8 cellular contexts compared by ENCODE assay signal in genomic region chr4:83013420-83013867, GRCh38. TPM values are rescaled to one million over a fixed set of nuclear protein-coding genes. Genes with fewer than 3 reads are reported as not detected.
DNase-seq lines count a peak whose midpoint lies in the region; ATAC-seq, FAIRE-seq and TF ChIP-seq lines count a peak whose summit lies in the region.

No MANE protein-coding gene starts in this region.

- TF ChIP-seq POLR2A in A549 (IDR thresholded peaks at IDR 0.05; ENCODE audit: low read length), result no peak

- no peaks in the 10 kb centered on the region for H3K27me3 Mint-ChIP-seq in activated T-helper 2 cell treated with anti-CD3 and anti-CD28 coated beads, Interferon-gamma antibody, Interleukin-2, Interleukin-4, amounts not matched to agents 10 μg/mL and 5 μg/mL and 100 μg/mL, durations not matched to agents 14 hours and 24 hours and 36 hours (ENCODE audit: low read depth)

- peak overlapping the region; percentile 93 for H3K27ac Mint-ChIP-seq in activated T-helper 2 cell treated with anti-CD3 and anti-CD28 coated beads, Interferon-gamma antibody, Interleukin-2, Interleukin-4, amounts not matched to agents 10 μg/mL and 5 μg/mL and 100 μg/mL, durations not matched to agents 14 hours and 24 hours and 36 hours

- POLR2A ChIA-PET in A549 (lab: Yijun Ruan, JAX), result interaction anchor here (1.0 to 3.4 kb wide), 3 partner anchors 22 to 551 kb away, joined by 3 to 40 read pairs (median 10); partner anchors contain the start of genes COPS4 and COQ2

- no peaks in the 10 kb centered on the region for H3K9me3 ChIP-seq in A549
- H3K9me3 ChIP-seq in iPS-20b (ENCODE audit: insufficient read depth, low read depth, low read length), result no peaks in the 10 kb centered on the region

- ATAC-seq in A549 (peak in 1 of 2 experiments; percentile 10; a peak in 1 of 6 replicates), GM21390 (IDR thresholded peaks at IDR 0.05; ENCODE audit: unreplicated experiment) (no peak)

- intact Hi-C loops in activated T-helper 2 cell treated with anti-CD3 and anti-CD28 coated beads, Interferon-gamma antibody, Interleukin-2, Interleukin-4, amounts not matched to agents 10 μg/mL and 5 μg/mL and 100 μg/mL, durations not matched to agents 14 hours and 24 hours and 36 hours (cut with micrococcal nuclease), result loop anchor here (1.0 to 5.0 kb wide), 4 partner anchors 22 to 639 kb away; partner anchors contain the start of genes COPS4, ENOPH1 and HNRNPDL

- peaks cover 25% of the 10 kb centered on the region for H3K27me3 ChIP-seq in iPS-20b (ENCODE audit: insufficient read depth, low read length)

- H3K4me1 Mint-ChIP-seq in activated T-helper 2 cell treated with anti-CD3 and anti-CD28 coated beads, Interferon-gamma antibody, Interleukin-2, Interleukin-4, amounts not matched to agents 10 μg/mL and 5 μg/mL and 100 μg/mL, durations not matched to agents 14 hours and 24 hours and 36 hours (ENCODE audit: low read depth), result peaks cover 33% of the 10 kb centered on the region

- TF ChIP-seq CTCF in A549 (IDR thresholded peaks at IDR 0.05), result no peak

- peak overlapping the region; percentile 94 for H3K4me3 Mint-ChIP-seq in activated T-helper 2 cell treated with anti-CD3 and anti-CD28 coated beads, Interferon-gamma antibody, Interleukin-2, Interleukin-4, amounts not matched to agents 10 μg/mL and 5 μg/mL and 100 μg/mL, durations not matched to agents 14 hours and 24 hours and 36 hours (ENCODE audit: low read depth)

- H3K4me3 ChIP-seq in A549 (peak overlapping the region; percentile 80), iPS-20b (ENCODE audit: low read length) (peak overlapping the region; percentile 76)

- H3K36me3 ChIP-seq in iPS-20b (ENCODE audit: insufficient read depth, low read depth, low read length), result no peaks in the 10 kb centered on the region

- no peaks in the 10 kb centered on the region for H3K9me3 Mint-ChIP-seq in activated T-helper 2 cell treated with anti-CD3 and anti-CD28 coated beads, Interferon-gamma antibody, Interleukin-2, Interleukin-4, amounts not matched to agents 10 μg/mL and 5 μg/mL and 100 μg/mL, durations not matched to agents 14 hours and 24 hours and 36 hours

- H3K4me2 ChIP-seq in A549, result peak overlapping the region; percentile 86

- H3K36me3 Mint-ChIP-seq in activated T-helper 2 cell treated with anti-CD3 and anti-CD28 coated beads, Interferon-gamma antibody, Interleukin-2, Interleukin-4, amounts not matched to agents 10 μg/mL and 5 μg/mL and 100 μg/mL, durations not matched to agents 14 hours and 24 hours and 36 hours (ENCODE audit: low read depth), result no peaks in the 10 kb centered on the region

- DNase-seq in A549 (ENCODE audit: low read depth in 1 of 2, low spot score in 1 of 2) (no peak), GM18507 (ENCODE audit: extremely low spot score, insufficient read length, low read depth) (no peak), substantia nigra (lab: John Stamatoyannopoulos, UW) (no peak), germinal center (ENCODE audit: low spot score) (no peak), occipital lobe (lab: John Stamatoyannopoulos, UW) (no peak)
- DNase-seq in activated T-helper 2 cell treated with anti-CD3 and anti-CD28 coated beads, Interferon-gamma antibody, Interleukin-2, Interleukin-4, amounts not matched to agents 10 μg/mL and 5 μg/mL and 100 μg/mL, durations not matched to agents 14 hours and 24 hours and 36 hours (ENCODE audit: low spot score), result no peak

- H3K27ac ChIP-seq in A549 (peak overlapping the region; percentile 84 to 90), iPS-20b (ENCODE audit: low read length) (peak overlapping the region; percentile 18), substantia nigra (ENCODE audit: low read depth, low read length, poor library complexity, severe bottlenecking) (peak overlapping the region; percentile 80)

- H3K4me1 ChIP-seq in A549, result peaks cover 23% of the 10 kb centered on the region
- H3K4me1 ChIP-seq in iPS-20b (ENCODE audit: insufficient read depth, low read length), result peaks cover 13% of the 10 kb centered on the region; the same call in 1 of the 2 replicates

- H3K9ac ChIP-seq in iPS-20b (ENCODE audit: low read depth, low read length), result peak overlapping the region; percentile 81; the same call in 1 of the 2 replicates

- FAIRE-seq in A549 (lab: Jason Lieb, UNC), result no peak
- FAIRE-seq in GM18507 (lab: Jason Lieb, UNC), result peak; percentile 29

- 2% methylated on average over 13 of the region's 13 CpGs for WGBS in A549 (ENCODE audit: missing lambda C conversion rate)

- TF ChIP-seq RAD21 in A549 (conservative IDR thresholded peaks at IDR 0.05 in 1 of 2, IDR thresholded peaks at IDR 0.05 in 1 of 2), result no peak

- no peak for TF ChIP-seq EP300 in A549 (IDR thresholded peaks at IDR 0.05)

- CTCF ChIA-PET in A549 (lab: Yijun Ruan, JAX), result interaction anchor here (1.0 to 1.5 kb wide), 3 partner anchors 22 to 247 kb away, joined by 3 to 4 read pairs (median 3); partner anchors contain the start of genes COPS4 and THAP9

TF ChIP-seq in A549, 52 proteins besides CTCF, POLR2A, EP300 and RAD21 (continues in another document):
- TF ChIP-seq FOSB (CRISPR knock-in tag; IDR thresholded peaks at IDR 0.05) (no peak), RNF2 (IDR thresholded peaks at IDR 0.05; ENCODE audit: borderline replicate concordance, low read depth) (no peak), KDM5A (IDR thresholded peaks at IDR 0.05) (no peak), EHMT2 (IDR thresholded peaks at IDR 0.05; ENCODE audit: low read depth) (no peak), BHLHE40 (IDR thresholded peaks at IDR 0.05; ENCODE audit: low read depth, low read length) (no peak), ZC3H11A (IDR thresholded peaks at IDR 0.05) (no peak), RCOR1 (IDR thresholded peaks at IDR 0.05; ENCODE audit: low read depth, low read length) (no peak), USF2 (IDR thresholded peaks at IDR 0.05) (no peak), HOXA7 (CRISPR knock-in tag; IDR thresholded peaks at IDR 0.05) (no peak), MYC (IDR thresholded peaks at IDR 0.05; ENCODE audit: borderline replicate concordance, low read length) (no peak), HOXB13 (CRISPR knock-in tag; IDR thresholded peaks at IDR 0.05; ENCODE audit: low read depth) (no peak), NPAS2 (CRISPR knock-in tag; IDR thresholded peaks at IDR 0.05; ENCODE audit: borderline replicate concordance) (no peak), CHD2 (IDR thresholded peaks at IDR 0.05; ENCODE audit: low read length, partially characterized antibody) (no peak), REST (IDR thresholded peaks at IDR 0.05) (no peak), KDM1A (IDR thresholded peaks at IDR 0.05; ENCODE audit: low read depth) (no peak), SREBF2 (IDR thresholded peaks at IDR 0.05) (no peak)

RNA-seq across cellular contexts. Expression of gene LIN54, which starts 2.8 kb away (rescaled TPM):
- polyA plus RNA-seq in A549 (2011; rRNA removed) (12.0 and 12.7 TPM in 2 replicates), A549 (2017; fragmentation: RNase III; extraction: RNeasy Plus Mini Kit Qiagen cat#74134 plus additional on column Dnase treatment) (6.7 to 6.9 TPM (median 6.8 TPM) in 3 replicates)
- 4.5 and 5.7 TPM in 2 replicates for polyA plus RNA-seq in A549 (2012; cell fraction: cytosol; rRNA removed)
- 2.3 and 2.4 TPM in 2 replicates for polyA plus RNA-seq in A549 (2012; cell fraction: nucleus; rRNA removed)
- 22.4 and 24.1 TPM in 2 replicates for polyA minus RNA-seq in A549 (2011; rRNA and poly(A)+ RNA removed)
- 28.0 and 30.6 TPM in 2 replicates for total RNA-seq in activated T-helper 2 cell treated with anti-CD3 and anti-CD28 coated beads, Interferon-gamma antibody, Interleukin-2, Interleukin-4, amounts not matched to agents 10 μg/mL and 5 μg/mL and 100 μg/mL, durations not matched to agents 14 hours and 24 hours and 36 hours
- 29.2 TPM for total RNA-seq in occipital lobe

RNA-seq across cellular contexts. Expression of gene COPS4, which starts 21.5 kb away (rescaled TPM):
- 35.5 and 36.5 TPM in 2 replicates for polyA plus RNA-seq in A549 (2011; rRNA removed)
- 20.6 and 23.7 TPM in 2 replicates for polyA plus RNA-seq in A549 (2012; cell fraction: cytosol; rRNA removed)
- polyA plus RNA-seq in A549 (2012; cell fraction: nucleus; rRNA removed), result 9.0 and 9.6 TPM in 2 replicates
- 36.8 to 40.4 TPM (median 39.9 TPM) in 3 replicates for polyA plus RNA-seq in A549 (2017; fragmentation: RNase III; extraction: RNeasy Plus Mini Kit Qiagen cat#74134 plus additional on column Dnase treatment)
- 9.3 and 10.2 TPM in 2 replicates for polyA minus RNA-seq in A549 (2011; rRNA and poly(A)+ RNA removed)
- 33.7 and 35.2 TPM in 2 replicates for total RNA-seq in activated T-helper 2 cell treated with anti-CD3 and anti-CD28 coated beads, Interferon-gamma antibody, Interleukin-2, Interleukin-4, amounts not matched to agents 10 μg/mL and 5 μg/mL and 100 μg/mL, durations not matched to agents 14 hours and 24 hours and 36 hours
- total RNA-seq in occipital lobe, result 155 TPM

Comparison
In these comparisons a context has a peak if more than half of its experiments do, and no peak if none do; other contexts are left out.
1. H3K27ac ChIP-seq: peak in every context shown above with its lines; median percentile 87 in A549; 80 in substantia nigra; 18 in iPS-20b.